ENCODE assay signal across 2 cellular contexts in the genomic region with DNA sequence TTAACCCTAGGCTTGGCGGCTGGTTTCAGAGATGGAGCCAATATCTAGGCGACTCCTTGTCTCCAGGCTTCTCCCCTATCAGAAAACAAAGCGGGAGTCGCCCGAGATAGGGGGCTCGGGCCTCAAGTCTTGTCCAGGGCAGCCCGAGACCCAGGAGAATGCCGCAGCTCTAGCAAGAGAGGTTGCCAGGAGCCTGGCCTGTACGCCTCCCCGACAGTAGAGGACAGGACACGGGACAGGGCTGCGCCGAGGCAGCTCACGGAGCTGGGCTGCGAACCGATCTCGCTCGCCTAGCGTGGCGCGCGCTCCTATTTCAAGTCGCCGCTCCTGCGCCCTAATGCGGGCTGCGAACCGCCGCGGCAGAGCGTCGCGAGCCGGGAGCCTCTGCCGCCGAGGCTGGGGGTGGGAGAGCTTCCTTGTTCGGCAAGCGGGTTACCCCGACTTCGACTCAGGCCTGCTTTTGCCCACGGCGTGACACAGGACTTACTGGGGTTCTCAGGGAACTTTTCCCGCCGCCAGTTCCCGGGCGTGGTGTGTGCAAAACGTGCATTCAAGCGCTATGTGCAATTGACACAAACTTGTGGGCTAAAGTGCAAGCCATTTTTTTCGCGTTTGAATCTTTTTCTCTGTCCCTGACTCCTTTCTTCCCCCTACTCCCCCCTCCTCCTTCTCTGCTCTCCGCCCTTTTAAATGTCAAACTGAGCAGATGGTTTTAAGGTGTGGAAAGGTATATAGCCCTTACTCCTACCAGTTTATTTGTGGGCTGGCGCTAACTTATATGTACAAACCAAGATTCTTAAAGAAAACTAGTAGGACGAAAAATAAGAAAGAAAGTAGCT.
TF ChIP-seq lines count a peak whose summit lies in the region.

No MANE protein-coding gene starts in this region.

TF ChIP-seq in H1, 55 proteins besides CTCF, POLR2A, EP300 and RAD21 (continues in another document):
- TF ChIP-seq KDM1A (IDR thresholded peaks at IDR 0.05; ENCODE audit: borderline replicate concordance, low read length) (no peak), BRCA1 (IDR thresholded peaks at IDR 0.05; ENCODE audit: low read depth, low read length) (no peak), SRF (IDR thresholded peaks at IDR 0.05; ENCODE audit: low read depth, low read length) (no peak), BACH1 (IDR thresholded peaks at IDR 0.05; ENCODE audit: low read length) (no peak), CHD1 (IDR thresholded peaks at IDR 0.05; ENCODE audit: low read depth, low read length) (no peak), SP1 (IDR thresholded peaks at IDR 0.05; ENCODE audit: low read depth, low read length) (no peak), MAFK (IDR thresholded peaks at IDR 0.05; ENCODE audit: low read depth, low read length) (no peak), YY1 (IDR thresholded peaks at IDR 0.05; ENCODE audit: low read depth, low read length) (no peak), JUND (IDR thresholded peaks at IDR 0.05; ENCODE audit: low read length) (no peak), CREB1 (IDR thresholded peaks at IDR 0.05) (no peak), RBBP5 (IDR thresholded peaks at IDR 0.05; ENCODE audit: borderline replicate concordance, low read depth, low read length) (no peak), GTF2F1 (IDR thresholded peaks at IDR 0.05; ENCODE audit: borderline replicate concordance, low read depth, low read length) (no peak), NRF1 (IDR thresholded peaks at IDR 0.05; ENCODE audit: low read depth, low read length) (no peak), CTBP2 (IDR thresholded peaks at IDR 0.05; ENCODE audit: borderline replicate concordance, insufficient read depth, insufficient read length, low read length) (peak; percentile 73), SP2 (IDR thresholded peaks at IDR 0.05; ENCODE audit: low read length) (no peak), TEAD4 (IDR thresholded peaks at IDR 0.05; ENCODE audit: low read depth, low read length) (no peak), TAF7 (optimal IDR thresholded peaks at IDR 0.05; ENCODE audit: borderline replicate concordance, low read depth, low read length) (no peak), EGR1 (IDR thresholded peaks at IDR 0.05; ENCODE audit: borderline replicate concordance, low read depth, low read length) (no peak), EZH2 (IDR thresholded peaks at IDR 0.05; ENCODE audit: low read depth, low read length, severe bottlenecking) (peak; percentile 95), POU5F1 (IDR thresholded peaks at IDR 0.05; ENCODE audit: low read depth, low read length) (no peak), KDM5A (IDR thresholded peaks at IDR 0.05; ENCODE audit: low read length) (no peak), RXRA (IDR thresholded peaks at IDR 0.05; ENCODE audit: insufficient read depth, low read depth, low read length) (no peak), TAF1 (IDR thresholded peaks at IDR 0.05; ENCODE audit: low read depth, low read length) (no peak), RFX5 (IDR thresholded peaks at IDR 0.05; ENCODE audit: borderline replicate concordance, low read depth, low read length) (no peak), BCL11A (IDR thresholded peaks at IDR 0.05; ENCODE audit: low read depth in 2 of 2, low read length in 2 of 2) (no peak), GABPA (IDR thresholded peaks at IDR 0.05; ENCODE audit: borderline replicate concordance, insufficient read depth, low read length) (no peak), SUZ12 (IDR thresholded peaks at IDR 0.05; ENCODE audit: low read length) (peak; percentile 95), KDM4A (IDR thresholded peaks at IDR 0.05; ENCODE audit: low read depth, low read length, severe bottlenecking) (peak; percentile 45), JUN (IDR thresholded peaks at IDR 0.05; ENCODE audit: low read depth, low read length) (no peak), PHF8 (conservative IDR thresholded peaks at IDR 0.05; ENCODE audit: low read depth, low read length) (no peak), CBX8 (IDR thresholded peaks at IDR 0.05; ENCODE audit: borderline replicate concordance, low read depth, low read length) (no peak; the same call in 1 of the 2 replicates), HDAC6 (IDR thresholded peaks at IDR 0.05; ENCODE audit: low read depth, low read length) (no peak), ZNF274 (IDR thresholded peaks at IDR 0.05; ENCODE audit: borderline replicate concordance, extremely low read depth, low read length) (no peak), HDAC2 (IDR thresholded peaks at IDR 0.05; ENCODE audit: borderline replicate concordance in 1 of 2, low read depth in 2 of 2, low read length in 2 of 2) (no peak), RNF2 (IDR thresholded peaks at IDR 0.05; ENCODE audit: borderline replicate concordance, low read depth, low read length, missing control alignments, poor library complexity, severe bottlenecking) (peak; percentile 88), FOSL1 (IDR thresholded peaks at IDR 0.05; ENCODE audit: insufficient read depth, low read depth, low read length) (no peak), ASH2L (IDR thresholded peaks at IDR 0.05; ENCODE audit: low read length) (no peak)
- TF ChIP-seq, protein P1, sequence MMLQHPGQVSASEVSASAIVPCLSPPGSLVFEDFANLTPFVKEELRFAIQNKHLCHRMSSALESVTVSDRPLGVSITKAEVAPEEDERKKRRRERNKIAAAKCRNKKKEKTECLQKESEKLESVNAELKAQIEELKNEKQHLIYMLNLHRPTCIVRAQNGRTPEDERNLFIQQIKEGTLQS (IDR thresholded peaks at IDR 0.05; ENCODE audit: insufficient read depth, low read depth, low read length): no peak
- TF ChIP-seq, protein P2, sequence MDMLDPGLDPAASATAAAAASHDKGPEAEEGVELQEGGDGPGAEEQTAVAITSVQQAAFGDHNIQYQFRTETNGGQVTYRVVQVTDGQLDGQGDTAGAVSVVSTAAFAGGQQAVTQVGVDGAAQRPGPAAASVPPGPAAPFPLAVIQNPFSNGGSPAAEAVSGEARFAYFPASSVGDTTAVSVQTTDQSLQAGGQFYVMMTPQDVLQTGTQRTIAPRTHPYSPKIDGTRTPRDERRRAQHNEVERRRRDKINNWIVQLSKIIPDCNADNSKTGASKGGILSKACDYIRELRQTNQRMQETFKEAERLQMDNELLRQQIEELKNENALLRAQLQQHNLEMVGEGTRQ (IDR thresholded peaks at IDR 0.05; ENCODE audit: low read length): no peak
- TF ChIP-seq, protein P3, sequence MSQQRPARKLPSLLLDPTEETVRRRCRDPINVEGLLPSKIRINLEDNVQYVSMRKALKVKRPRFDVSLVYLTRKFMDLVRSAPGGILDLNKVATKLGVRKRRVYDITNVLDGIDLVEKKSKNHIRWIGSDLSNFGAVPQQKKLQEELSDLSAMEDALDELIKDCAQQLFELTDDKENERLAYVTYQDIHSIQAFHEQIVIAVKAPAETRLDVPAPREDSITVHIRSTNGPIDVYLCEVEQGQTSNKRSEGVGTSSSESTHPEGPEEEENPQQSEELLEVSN (IDR thresholded peaks at IDR 0.05): no peak; the same call in none of the 2 replicates
- TF ChIP-seq, protein P4, sequence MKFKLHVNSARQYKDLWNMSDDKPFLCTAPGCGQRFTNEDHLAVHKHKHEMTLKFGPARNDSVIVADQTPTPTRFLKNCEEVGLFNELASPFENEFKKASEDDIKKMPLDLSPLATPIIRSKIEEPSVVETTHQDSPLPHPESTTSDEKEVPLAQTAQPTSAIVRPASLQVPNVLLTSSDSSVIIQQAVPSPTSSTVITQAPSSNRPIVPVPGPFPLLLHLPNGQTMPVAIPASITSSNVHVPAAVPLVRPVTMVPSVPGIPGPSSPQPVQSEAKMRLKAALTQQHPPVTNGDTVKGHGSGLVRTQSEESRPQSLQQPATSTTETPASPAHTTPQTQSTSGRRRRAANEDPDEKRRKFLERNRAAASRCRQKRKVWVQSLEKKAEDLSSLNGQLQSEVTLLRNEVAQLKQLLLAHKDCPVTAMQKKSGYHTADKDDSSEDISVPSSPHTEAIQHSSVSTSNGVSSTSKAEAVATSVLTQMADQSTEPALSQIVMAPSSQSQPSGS (IDR thresholded peaks at IDR 0.05; ENCODE audit: low read length): no peak

TF ChIP-seq in SK-N-SH, 30 proteins besides CTCF, POLR2A, EP300 and RAD21:
- TF ChIP-seq, protein P2 (IDR thresholded peaks at IDR 0.05; ENCODE audit: borderline replicate concordance, low read depth, low read length): no peak
- TF ChIP-seq JUND (IDR thresholded peaks at IDR 0.05) (no peak), SIN3A (IDR thresholded peaks at IDR 0.05; ENCODE audit: borderline replicate concordance, low read depth, low read length) (no peak), SMC3 (IDR thresholded peaks at IDR 0.05; ENCODE audit: low read depth, low read length) (no peak), EZH2phosphoT487 (IDR thresholded peaks at IDR 0.05; ENCODE audit: borderline replicate concordance, low read depth) (no peak), FOXJ3 (CRISPR knock-in tag; IDR thresholded peaks at IDR 0.05) (no peak), POLR2AphosphoS5 (IDR thresholded peaks at IDR 0.05; ENCODE audit: low read depth, low read length) (no peak), MEF2A (IDR thresholded peaks at IDR 0.05; ENCODE audit: borderline replicate concordance, low read depth) (no peak)
- TF ChIP-seq, protein P5, sequence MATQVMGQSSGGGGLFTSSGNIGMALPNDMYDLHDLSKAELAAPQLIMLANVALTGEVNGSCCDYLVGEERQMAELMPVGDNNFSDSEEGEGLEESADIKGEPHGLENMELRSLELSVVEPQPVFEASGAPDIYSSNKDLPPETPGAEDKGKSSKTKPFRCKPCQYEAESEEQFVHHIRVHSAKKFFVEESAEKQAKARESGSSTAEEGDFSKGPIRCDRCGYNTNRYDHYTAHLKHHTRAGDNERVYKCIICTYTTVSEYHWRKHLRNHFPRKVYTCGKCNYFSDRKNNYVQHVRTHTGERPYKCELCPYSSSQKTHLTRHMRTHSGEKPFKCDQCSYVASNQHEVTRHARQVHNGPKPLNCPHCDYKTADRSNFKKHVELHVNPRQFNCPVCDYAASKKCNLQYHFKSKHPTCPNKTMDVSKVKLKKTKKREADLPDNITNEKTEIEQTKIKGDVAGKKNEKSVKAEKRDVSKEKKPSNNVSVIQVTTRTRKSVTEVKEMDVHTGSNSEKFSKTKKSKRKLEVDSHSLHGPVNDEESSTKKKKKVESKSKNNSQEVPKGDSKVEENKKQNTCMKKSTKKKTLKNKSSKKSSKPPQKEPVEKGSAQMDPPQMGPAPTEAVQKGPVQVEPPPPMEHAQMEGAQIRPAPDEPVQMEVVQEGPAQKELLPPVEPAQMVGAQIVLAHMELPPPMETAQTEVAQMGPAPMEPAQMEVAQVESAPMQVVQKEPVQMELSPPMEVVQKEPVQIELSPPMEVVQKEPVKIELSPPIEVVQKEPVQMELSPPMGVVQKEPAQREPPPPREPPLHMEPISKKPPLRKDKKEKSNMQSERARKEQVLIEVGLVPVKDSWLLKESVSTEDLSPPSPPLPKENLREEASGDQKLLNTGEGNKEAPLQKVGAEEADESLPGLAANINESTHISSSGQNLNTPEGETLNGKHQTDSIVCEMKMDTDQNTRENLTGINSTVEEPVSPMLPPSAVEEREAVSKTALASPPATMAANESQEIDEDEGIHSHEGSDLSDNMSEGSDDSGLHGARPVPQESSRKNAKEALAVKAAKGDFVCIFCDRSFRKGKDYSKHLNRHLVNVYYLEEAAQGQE (IDR thresholded peaks at IDR 0.05; ENCODE audit: low read depth, low read length): no peak
TF ChIP-seq in SK-N-SH: peak in this region for 0.
